ENCODE assay signal across 22 cellular contexts in genomic region chr20:9059931-9060330, GRCh38. TPM values are rescaled to one million over a fixed set of nuclear protein-coding genes. Genes with fewer than 3 reads are reported as not detected.
DNase-seq lines count a peak whose midpoint lies in the region; ATAC-seq, FAIRE-seq and TF ChIP-seq lines count a peak whose summit lies in the region.
"Had no signal": no experiment of that assay in that cellular context is flagged by ENCODE, and none has a peak within 500 bp of the region (broad histone marks: within the 10 kb centered on the region; RNA-seq: fewer than 3 reads in every experiment).

No MANE protein-coding gene starts in this region.

- H2AK5ac ChIP-seq in mesenchymal stem cell (ENCODE audit: low read length, severe bottlenecking) = no peak overlapping the region

- H3K9me3 ChIP-seq in endothelial cell of umbilical vein (replicated peaks; ENCODE audit: control insufficient read depth, insufficient read depth, low read length) = no peaks in the 10 kb centered on the region
- H3K9me3 ChIP-seq in mesenchymal stem cell (ENCODE audit: control insufficient read depth, low read length) = no peaks in the 10 kb centered on the region
- H3K9me3 ChIP-seq: ovary, right lobe of liver, tibial nerve had no signal

- no peaks in the 10 kb centered on the region for H3K4me1 ChIP-seq in endothelial cell of umbilical vein (ENCODE audit: control insufficient read depth, extremely low read depth, insufficient read depth, low read length)
- peaks cover 7% of the 10 kb centered on the region for H3K4me1 ChIP-seq in mesenchymal stem cell (ENCODE audit: control insufficient read depth, insufficient read depth, low read depth, low read length)
- H3K4me1 ChIP-seq: right lobe of liver, tibial nerve had no signal

- H4K91ac ChIP-seq in mesenchymal stem cell (ENCODE audit: low read length) = no peak overlapping the region

- ATAC-seq in GM21786 (IDR thresholded peaks at IDR 0.05; ENCODE audit: unreplicated experiment) = no peak
- ATAC-seq: natural killer cell; right lobe of liver; stimulated activated naive CD8-positive, alpha-beta T cell treated with anti-CD3 and anti-CD28 coated beads, Interleukin-15, Interleukin-2, amounts not matched to agents 100 U/mL and 50 U/mL, for 24 hours had no signal

- H2BK5ac ChIP-seq in mesenchymal stem cell (ENCODE audit: low read depth, low read length, poor library complexity, severe bottlenecking) = no peak overlapping the region

- H2AFZ ChIP-seq in endothelial cell of umbilical vein (ENCODE audit: low read depth, low read length) = no peak overlapping the region
- H2AFZ ChIP-seq in mesenchymal stem cell (ENCODE audit: low read depth, low read length) = no peak overlapping the region

- no peaks in the 10 kb centered on the region for H3K79me2 ChIP-seq in endothelial cell of umbilical vein (ENCODE audit: control insufficient read depth, insufficient read depth, low read length)

- no peak overlapping the region for H2BK15ac ChIP-seq in mesenchymal stem cell (ENCODE audit: low read depth, poor library complexity, severe bottlenecking)

- DNase-seq in H54 (ENCODE audit: insufficient read length, low spot score) (no peak), RKO (ENCODE audit: low spot score) (peak; percentile 30), endothelial cell of umbilical vein (ENCODE audit: low read depth, low spot score) (no peak), mesenchymal stem cell (peak; percentile 27), anterior cingulate cortex (lab: John Stamatoyannopoulos, UW) (no peak)
- DNase-seq in stimulated activated CD4-positive, alpha-beta T cell treated with anti-CD3 and anti-CD28 coated beads, Interleukin-1b, Interleukin-23, amount 100 ng/mL, for 48 hours = no peak
- DNase-seq: activated CD4-positive, alpha-beta T cell treated with anti-CD3 and anti-CD28 coated beads, Interleukin-2, amount 50 U/mL, for 4 hours; activated gamma-delta T cell; effector CD8-positive, alpha-beta T cell; hypothalamus; natural killer cell; NCI-H1105; NCI-H2081 treated with DMSO at 0.1 percent for 48 hours; NCI-H510A treated with DMSO at 0.1 percent for 48 hours; ovary; right lobe of liver; SHP77; stimulated activated naive CD8-positive, alpha-beta T cell treated with anti-CD3 and anti-CD28 coated beads, Interleukin-15, Interleukin-2, amounts not matched to agents 100 U/mL and 50 U/mL, for 24 hours had no signal

- H3K14ac ChIP-seq in mesenchymal stem cell (ENCODE audit: low read length in 2 of 2) = peak overlapping the region in 1 of 2 experiments; percentile 11

- POLR2A ChIA-PET in endothelial cell of umbilical vein (lab: Charles Lee) = no interaction called here

- no peak overlapping the region for H2BK12ac ChIP-seq in mesenchymal stem cell (ENCODE audit: low read length in 2 of 2)

- no peaks in the 10 kb centered on the region for H4K20me1 ChIP-seq in endothelial cell of umbilical vein (replicated peaks; ENCODE audit: control insufficient read depth, extremely low read depth, insufficient read depth, low read length)

- no peak overlapping the region for H2BK120ac ChIP-seq in mesenchymal stem cell (ENCODE audit: low read depth, low read length)

- peak overlapping the region in 1 of 2 experiments; percentile 21 for H3K18ac ChIP-seq in mesenchymal stem cell (ENCODE audit: low read depth in 1 of 2, low read length in 2 of 2)

- no peak overlapping the region for H3K4me3 ChIP-seq in endothelial cell of umbilical vein (replicated peaks in 1 of 3; ENCODE audit: insufficient read depth in 1 of 3, low read depth in 1 of 3, low read length in 3 of 3)
- no peak overlapping the region for H3K4me3 ChIP-seq in mesenchymal stem cell (ENCODE audit: insufficient read depth in 1 of 2, low read depth in 1 of 2, low read length in 2 of 2)
- H3K4me3 ChIP-seq: ovary, right lobe of liver, tibial nerve had no signal

- H3K9ac ChIP-seq in endothelial cell of umbilical vein (replicated peaks; ENCODE audit: extremely low read depth, insufficient read depth, low read length) (no peak overlapping the region), mesenchymal stem cell (ENCODE audit: low read length) (no peak overlapping the region)

- no peak for TF ChIP-seq CTCF in endothelial cell of umbilical vein (IDR thresholded peaks at IDR 0.05; ENCODE audit: extremely low read depth in 1 of 2, insufficient read depth in 1 of 2, low read depth in 1 of 2, low read length in 2 of 2)

- H4K8ac ChIP-seq in mesenchymal stem cell (ENCODE audit: low read length) = no peak overlapping the region

- no peaks in the 10 kb centered on the region for H3K9me1 ChIP-seq in endothelial cell of umbilical vein (replicated peaks; ENCODE audit: control insufficient read depth, extremely low read depth, insufficient read depth, low read length)

- H3K4me2 ChIP-seq in endothelial cell of umbilical vein (ENCODE audit: insufficient read depth, low read length) (peak overlapping the region; percentile 2), mesenchymal stem cell (ENCODE audit: low read length, poor library complexity, severe bottlenecking) (no peak overlapping the region)

- no peaks in the 10 kb centered on the region for H3K36me3 ChIP-seq in endothelial cell of umbilical vein (ENCODE audit: control insufficient read depth in 2 of 2, extremely low read depth in 1 of 2, insufficient read depth in 2 of 2, low read length in 2 of 2)
- H3K36me3 ChIP-seq in mesenchymal stem cell (ENCODE audit: control insufficient read depth in 1 of 2, insufficient read depth in 2 of 2, low read depth in 1 of 2, low read length in 2 of 2) = no peaks in the 10 kb centered on the region
- H3K36me3 ChIP-seq: ovary, right lobe of liver, tibial nerve had no signal

- no peak overlapping the region for H3K27ac ChIP-seq in endothelial cell of umbilical vein (ENCODE audit: insufficient read depth, low read depth, low read length)
- peak overlapping the region; percentile 68 for H3K27ac ChIP-seq in mesenchymal stem cell (ENCODE audit: low read length, poor library complexity, severe bottlenecking)
- H3K27ac ChIP-seq: ovary, right lobe of liver, tibial nerve had no signal

- WGBS in mesenchymal stem cell = 48% methylated on average over 6 of the region's 6 CpGs

- dilution Hi-C loops in endothelial cell of umbilical vein (cut with MboI; ENCODE audit: extremely low pct_ligation_motif_present, low sequenced_read_pairs) = no loop called here

- H3K23ac ChIP-seq in mesenchymal stem cell (ENCODE audit: low read length in 2 of 2) = no peak overlapping the region

- CTCF ChIA-PET in endothelial cell of umbilical vein (lab: Charles Lee) = no interaction called here

- no peak overlapping the region for H3K4ac ChIP-seq in mesenchymal stem cell (ENCODE audit: low read depth in 1 of 2, low read length in 2 of 2)

- no TSS peak for BruUV-seq in endothelial cell of umbilical vein (replicated peaks; lab: Mats Ljungman, UMichigan)

- TF ChIP-seq POLR2A in H54 (IDR thresholded peaks at IDR 0.05; ENCODE audit: low read depth, low read length) (no peak), endothelial cell of umbilical vein (IDR thresholded peaks at IDR 0.05; ENCODE audit: low read depth, low read length) (no peak)

- FAIRE-seq in H54 (lab: Jason Lieb, UNC) (peak; percentile 70), endothelial cell of umbilical vein (lab: Jason Lieb, UNC) (peak; percentile 31)
- FAIRE-seq: keratinocyte had no signal

- no peaks in the 10 kb centered on the region for H3K27me3 ChIP-seq in endothelial cell of umbilical vein (ENCODE audit: control insufficient read depth in 2 of 2, insufficient read depth in 2 of 2, low read length in 2 of 2)
- H3K27me3 ChIP-seq in mesenchymal stem cell (ENCODE audit: control insufficient read depth in 1 of 2, insufficient read depth in 1 of 2, low read length in 2 of 2) = no peaks in the 10 kb centered on the region
- H3K27me3 ChIP-seq: ovary, right lobe of liver, tibial nerve had no signal

- intact Hi-C loops in endothelial cell of umbilical vein (cut with micrococcal nuclease) = loop anchor here (10.0 kb wide), 1 partner anchor 265 kb away; no protein-coding TSS in a partner anchor

- H3K79me1 ChIP-seq in mesenchymal stem cell (replicated peaks; ENCODE audit: low read length, poor library complexity, severe bottlenecking) = no peaks in the 10 kb centered on the region

TF ChIP-seq in endothelial cell of umbilical vein, 7 proteins besides CTCF, POLR2A, EP300 and RAD21:
- no peak for TF ChIP-seq JUN (IDR thresholded peaks at IDR 0.05; ENCODE audit: borderline replicate concordance, insufficient read depth, insufficient read length, low read depth)
- no peak for TF ChIP-seq EZH2 (IDR thresholded peaks at IDR 0.05; ENCODE audit: borderline replicate concordance, low read depth, low read length, severe bottlenecking)
- TF ChIP-seq FOS (IDR thresholded peaks at IDR 0.05; ENCODE audit: borderline replicate concordance, insufficient read depth, low read length) = peak; percentile 77
- no peak for TF ChIP-seq MYC (IDR thresholded peaks at IDR 0.05; ENCODE audit: low read depth, low read length)
- no peak for TF ChIP-seq GATA2 (IDR thresholded peaks at IDR 0.05; ENCODE audit: insufficient read depth, insufficient read length, low read depth, low read length)

RNA-seq across cellular contexts. Expression of gene PLCB4, which starts 9.0 kb away (rescaled TPM):
- 1.6 and 1.7 TPM in 2 replicates for total RNA-seq in endothelial cell of umbilical vein
- polyA plus RNA-seq in endothelial cell of umbilical vein = 0.37 and 0.38 TPM in 2 replicates
- 0.34 and 0.75 TPM in 2 replicates for polyA plus RNA-seq in endothelial cell of umbilical vein (2011; cell fraction: cytosol; rRNA removed)
- 4.4 and 4.5 TPM in 2 replicates for polyA plus RNA-seq in endothelial cell of umbilical vein (2011; cell fraction: nucleus; rRNA removed)
- polyA plus RNA-seq in endothelial cell of umbilical vein (2012) = 0.76 and 1.0 TPM in 2 replicates
- 3.4 and 3.5 TPM in 2 replicates for polyA minus RNA-seq in endothelial cell of umbilical vein
- not detected for polyA minus RNA-seq in endothelial cell of umbilical vein (2011; cell fraction: cytosol; rRNA and poly(A)+ RNA removed)
- polyA minus RNA-seq in endothelial cell of umbilical vein (2011; cell fraction: nucleus; rRNA and poly(A)+ RNA removed) = 6.2 and 6.9 TPM in 2 replicates
- polyA plus RNA-seq in mesenchymal stem cell (2013, experiment 1 of 2) = 3.5 TPM
- 3.8 TPM for polyA plus RNA-seq in mesenchymal stem cell (2013, experiment 2 of 2)
- total RNA-seq: T-helper 1 cell treated with Interleukin-12 subunit alpha and Interleukin-12 subunit beta and Interleukin-4 antibody, amounts not matched to agents 30 ng/mL and 1 ng/mL, for 36 hours had no signal

Comparison
In these comparisons a context has a peak if more than half of its experiments do, and no peak if none do; other contexts are left out.
1. DNase-seq: peak in RKO (single experiment) and mesenchymal stem cell (single experiment); none in H54 (single experiment), endothelial cell of umbilical vein (single experiment), stimulated activated CD4-positive, alpha-beta T cell treated with anti-CD3 and anti-CD28 coated beads, Interleukin-1b, Interleukin-23, amount 100 ng/mL, for 48 hours (single experiment) and anterior cingulate cortex (0 of 58).